In genomic region chr9:107223381-107223780, GRCh38 we compare ENCODE assay signal across 29 cellular contexts.
"Had no signal": no experiment of that assay in that cellular context is flagged by ENCODE, and none has a peak within 500 bp of the region (broad histone marks: within the 10 kb centered on the region; RNA-seq: fewer than 3 reads in every experiment).

No MANE protein-coding gene starts in this region.

- DNase-seq: activated CD4-positive, alpha-beta memory T cell treated with anti-CD3 and anti-CD28 coated beads, Interleukin-2, amount 10 ng/mL, durations not matched to agents 7 days and 5 days; activated CD4-positive, alpha-beta T cell treated with anti-CD3 and anti-CD28 coated beads for 1 hour; activated CD4-positive, alpha-beta T cell treated with anti-CD3 and anti-CD28 coated beads for 4 hours; activated CD4-positive, alpha-beta T cell treated with anti-CD3 and anti-CD28 coated beads, Interleukin-2, amount 10 ng/mL, durations not matched to agents 7 days and 5 days; activated CD4-positive, alpha-beta T cell treated with anti-CD3 and anti-CD28 coated beads, Interleukin-2, amount 50 U/mL, for 4 hours; activated CD8-positive, alpha-beta memory T cell treated with anti-CD3 and anti-CD28 coated beads, Interleukin-2, amount 50 U/mL, for 48 hours; activated gamma-delta T cell; activated naive CD4-positive, alpha-beta T cell; activated naive CD4-positive, alpha-beta T cell treated with anti-CD3 and anti-CD28 coated beads, Interleukin-2, amount 10 ng/mL, durations not matched to agents 7 days and 5 days; activated naive CD8-positive, alpha-beta T cell treated with anti-CD3 and anti-CD28 coated beads, Interleukin-2, amount 10 ng/mL, durations not matched to agents 7 days and 5 days; activated T-cell treated with anti-CD3 and anti-CD28 coated beads for 4 hours; activated T-cell treated with anti-CD3 and anti-CD28 coated beads, Interleukin-2, amount 50 U/mL, for 24 hours; activated T-cell treated with anti-CD3 and anti-CD28 coated beads, Interleukin-2, amount 50 U/mL, for 72 hours; central memory CD4-positive, alpha-beta T cell; cerebellar nuclear complex; colonic mucosa; effector CD8-positive, alpha-beta T cell; erythroblast; foreskin melanocyte; T-helper 1 cell; T-helper 17 cell; T1000 had no signal

- H3K27me3 ChIP-seq: ascending aorta, breast epithelium, cardiac muscle cell, colonic mucosa, esophagus muscularis mucosa, gastroesophageal sphincter had no signal

- H3K4me1 ChIP-seq: ascending aorta, breast epithelium, colonic mucosa had no signal

- H3K36me3 ChIP-seq: ascending aorta, breast epithelium, cardiac muscle cell, colonic mucosa, esophagus muscularis mucosa, gastroesophageal sphincter had no signal

- ATAC-seq: activated naive CD4-positive, alpha-beta T cell treated with anti-CD3 and anti-CD28 coated beads, Interleukin-2, amount 50 U/mL, for 72 hours; activated T-cell treated with anti-CD3 and anti-CD28 coated beads, Interleukin-2, amount 50 U/mL, for 72 hours; gastroesophageal sphincter; T-helper 17 cell; WTC11 had no signal

- H3K9me3 ChIP-seq: ascending aorta, breast epithelium, colonic mucosa, esophagus muscularis mucosa, gastroesophageal sphincter had no signal

- H3K27ac ChIP-seq: ascending aorta, breast epithelium, cardiac muscle cell, colonic mucosa, esophagus muscularis mucosa, gastroesophageal sphincter had no signal

- H3K4me3 ChIP-seq: ascending aorta, breast epithelium, cardiac muscle cell, colonic mucosa, esophagus muscularis mucosa, gastroesophageal sphincter had no signal
